In genomic region chr9:20135119-20135697, GRCh38 we compare ENCODE assay signal across 24 cellular contexts.
"Had no signal": no experiment of that assay in that cellular context is flagged by ENCODE, and none has a peak within 500 bp of the region (broad histone marks: within the 10 kb centered on the region; RNA-seq: fewer than 3 reads in every experiment).

No MANE protein-coding gene starts in this region.

- H3K4me3 ChIP-seq: left ventricle myocardium inferior, sigmoid colon, thoracic aorta, upper lobe of left lung had no signal

- FAIRE-seq: bronchial epithelial cell had no signal

- H3K36me3 ChIP-seq: left ventricle myocardium inferior, sigmoid colon, thoracic aorta, upper lobe of left lung had no signal

- H3K27ac ChIP-seq: epithelial cell of prostate, left ventricle myocardium inferior, sigmoid colon, thoracic aorta, upper lobe of left lung had no signal

- H3K27me3 ChIP-seq: sigmoid colon, upper lobe of left lung had no signal

- H3K4me1 ChIP-seq: left ventricle myocardium inferior, sigmoid colon, upper lobe of left lung had no signal

- DNase-seq: activated CD4-positive, alpha-beta memory T cell treated with anti-CD3 and anti-CD28 coated beads for 36 hours; activated CD4-positive, alpha-beta T cell treated with anti-CD3 and anti-CD28 coated beads for 48 hours; activated effector memory CD4-positive, alpha-beta T cell treated with Interleukin-2 at 50 U/mL for 16 hours; activated naive CD4-positive, alpha-beta T cell treated with anti-CD3 and anti-CD28 coated beads for 36 hours; activated naive CD8-positive, alpha-beta T cell treated with anti-CD3 and anti-CD28 coated beads, Interleukin-2, amount 10 ng/mL, durations not matched to agents 7 days and 5 days; activated T-cell treated with anti-CD3 and anti-CD28 coated beads, Interleukin-2, amount 50 U/mL, for 48 hours; amniotic stem cell; cortex of kidney; endodermal cell; foreskin fibroblast; kidney glomerular epithelial cell; left ventricle myocardium inferior; midbrain; natural killer cell; retina; sigmoid colon; stimulated activated CD4-positive, alpha-beta T cell treated with anti-CD3 and anti-CD28 coated beads, Interleukin-2, amount 100 ng/mL, for 48 hours; stimulated activated CD8-positive, alpha-beta memory T cell treated with anti-CD3 and anti-CD28 coated beads, Interleukin-4, amount 100 ng/mL, for 48 hours; stimulated activated naive CD4-positive, alpha-beta T cell; T-helper 1 cell; upper lobe of left lung had no signal

- H3K9me3 ChIP-seq: left ventricle myocardium inferior, sigmoid colon, thoracic aorta, upper lobe of left lung had no signal
